Comparison of ENCODE assay signal across 24 cellular contexts in genomic region chr5:146772881-146773440, GRCh38.
"Had no signal": no experiment of that assay in that cellular context is flagged by ENCODE, and none has a peak within 500 bp of the region (broad histone marks: within the 10 kb centered on the region; RNA-seq: fewer than 3 reads in every experiment).

No MANE protein-coding gene starts in this region.

- H3K9me3 Mint-ChIP-seq: nephron progenitor cell had no signal

- H3K27ac ChIP-seq: hepatocyte, parathyroid adenoma, prostate gland, right lobe of liver, testis, tibial nerve, upper lobe of right lung, vagina had no signal

- H3K4me1 Mint-ChIP-seq: naive B cell; nephron progenitor cell; stimulated activated naive B cell treated with anti-CD40 and anti-IgM and Interleukin-4, amounts not matched to agents 10 μg/mL and 1 μg/mL and 100 μg/mL, for 72 hours; stimulated activated naive CD8-positive, alpha-beta T cell treated with anti-CD3 and anti-CD28 coated beads, Interleukin-15, amount 100 ng/mL, for 72 hours had no signal

- H3K27me3 Mint-ChIP-seq: stimulated activated naive B cell treated with anti-CD40 and anti-IgM and Interleukin-4, amounts not matched to agents 10 μg/mL and 1 μg/mL and 100 μg/mL, for 72 hours; stimulated activated naive CD8-positive, alpha-beta T cell treated with anti-CD3 and anti-CD28 coated beads, Interleukin-15, amount 100 ng/mL, for 72 hours had no signal

- H3K4me3 ChIP-seq: hepatocyte, lung, prostate gland, right lobe of liver, testis, tibial nerve, upper lobe of right lung, vagina had no signal

- ATAC-seq: left cardiac atrium; left ventricle myocardium superior; right lobe of liver; stimulated activated naive B cell treated with anti-CD40 and anti-IgM and Interleukin-4, amounts not matched to agents 10 μg/mL and 1 μg/mL and 100 μg/mL, for 72 hours; stimulated activated naive CD8-positive, alpha-beta T cell treated with anti-CD3 and anti-CD28 coated beads, Interleukin-15, amount 100 ng/mL, for 72 hours; upper lobe of right lung had no signal

- H3K9ac ChIP-seq: parathyroid adenoma had no signal

- H3K36me3 ChIP-seq: prostate gland, right lobe of liver, tibial nerve, upper lobe of right lung, vagina had no signal

- H3K4me1 ChIP-seq: parathyroid adenoma, prostate gland, right lobe of liver, testis, tibial nerve, upper lobe of right lung, vagina had no signal

- DNase-seq: effector CD4-positive, alpha-beta T cell; endodermal cell; erythroblast; foreskin melanocyte; head of caudate nucleus; kidney; left cardiac atrium; left ventricle myocardium superior; mesenchymal stem cell; naive B cell; nephron progenitor cell; right lobe of liver; stimulated activated CD4-positive, alpha-beta T cell treated with anti-CD3 and anti-CD28 coated beads, Interleukin-2, amount 100 ng/mL, for 24 hours; stimulated activated CD4-positive, alpha-beta T cell treated with anti-CD3 and anti-CD28 coated beads, Interleukin-4, amount 100 ng/mL, for 4 hours; stimulated activated naive B cell treated with anti-CD40 and anti-IgM and Interleukin-4, amounts not matched to agents 10 μg/mL and 1 μg/mL and 100 μg/mL, for 72 hours; stimulated activated naive CD8-positive, alpha-beta T cell treated with anti-CD3 and anti-CD28 coated beads, Interleukin-15, amount 100 ng/mL, for 72 hours; testis; upper lobe of right lung had no signal

- H3K9me3 ChIP-seq: prostate gland, right lobe of liver, testis, upper lobe of right lung, vagina had no signal

- H3K4me3 Mint-ChIP-seq: endodermal cell; naive B cell; nephron progenitor cell; stimulated activated naive B cell treated with anti-CD40 and anti-IgM and Interleukin-4, amounts not matched to agents 10 μg/mL and 1 μg/mL and 100 μg/mL, for 72 hours; stimulated activated naive CD8-positive, alpha-beta T cell treated with anti-CD3 and anti-CD28 coated beads, Interleukin-15, amount 100 ng/mL, for 72 hours had no signal

- H3K36me3 Mint-ChIP-seq: naive B cell; stimulated activated naive B cell treated with anti-CD40 and anti-IgM and Interleukin-4, amounts not matched to agents 10 μg/mL and 1 μg/mL and 100 μg/mL, for 72 hours had no signal

- H3K27me3 ChIP-seq: hepatocyte, right lobe of liver, testis, tibial nerve, upper lobe of right lung, vagina had no signal

- H3K27ac Mint-ChIP-seq: endodermal cell; naive B cell; nephron progenitor cell; stimulated activated naive B cell treated with anti-CD40 and anti-IgM and Interleukin-4, amounts not matched to agents 10 μg/mL and 1 μg/mL and 100 μg/mL, for 72 hours; stimulated activated naive CD8-positive, alpha-beta T cell treated with anti-CD3 and anti-CD28 coated beads, Interleukin-15, amount 100 ng/mL, for 72 hours had no signal
